In genomic region chr1:115595279-115596079, GRCh38 we compare ENCODE assay signal across 8 cellular contexts. TPM values are rescaled to one million over a fixed set of nuclear protein-coding genes. Genes with fewer than 3 reads are reported as not detected.
A peak's percentile ranks its signal among the peaks of the same experiment; 100 is the strongest.
DNase-seq lines count a peak whose midpoint lies in the region; ATAC-seq and TF ChIP-seq lines count a peak whose summit lies in the region.

No MANE protein-coding gene starts in this region.

- H3K9me3 ChIP-seq in Loucy (ENCODE audit: insufficient read depth, low read depth, low read length): no peaks in the 10 kb centered on the region; the same call in 1 of the 2 replicates
- no peaks in the 10 kb centered on the region for H3K9me3 ChIP-seq in ovary
- no peaks in the 10 kb centered on the region for H3K9me3 ChIP-seq in transverse colon

- peak overlapping the region; percentile 50 for H3K9ac ChIP-seq in Loucy (ENCODE audit: low read depth, low read length, poor library complexity, severe bottlenecking)

- TF ChIP-seq EP300 in ovary (IDR thresholded peaks at IDR 0.05) (no peak), transverse colon (IDR thresholded peaks at IDR 0.05; ENCODE audit: low read depth) (no peak)

- TF ChIP-seq CTCF in Loucy (conservative IDR thresholded peaks at IDR 0.05; ENCODE audit: low read length) (peak; percentile 98), foreskin keratinocyte (conservative IDR thresholded peaks at IDR 0.05) (peak; percentile 99), ovary (IDR thresholded peaks at IDR 0.05) (peak; percentile 76 to 80 (median 79)), transverse colon (IDR thresholded peaks at IDR 0.05) (peak; percentile 80 to 87 (median 84))

- DNase-seq in C1 segment of cervical spinal cord (lab: John Stamatoyannopoulos, UW): peak in 13 of 14 donors; percentile 10 to 77 (median 61)
- peak; percentile 85 for DNase-seq in RKO (ENCODE audit: low spot score)
- peak; percentile 19 for DNase-seq in activated T-helper 9 cell treated with anti-CD3 and anti-CD28 coated beads, Interleukin-2, amount 50 U/mL, for 16 hours (ENCODE audit: low read depth)
- peak; percentile 69 to 85 for DNase-seq in foreskin keratinocyte
- peak; percentile 78 to 90 (median 89) for DNase-seq in ovary
- DNase-seq in transverse colon: peak; percentile 79

- ATAC-seq in GM19395 (IDR thresholded peaks at IDR 0.05; ENCODE audit: unreplicated experiment) (peak; percentile 73), foreskin keratinocyte (peak; percentile 93)

- peak overlapping the region; percentile 7; the same call in 1 of the 2 replicates for H2AFZ ChIP-seq in Loucy (ENCODE audit: low read length)

- H3F3A ChIP-seq in Loucy (ENCODE audit: low read depth): no peaks in the 10 kb centered on the region

- no peaks in the 10 kb centered on the region for H4K20me1 ChIP-seq in Loucy (ENCODE audit: insufficient read depth, low read length, poor library complexity, severe bottlenecking)

- no peaks in the 10 kb centered on the region for H3K9me2 ChIP-seq in Loucy (replicated peaks; ENCODE audit: low read depth, low read length)

- intact Hi-C loops in ovary (cut with DNase I): loop anchor here (5.0 to 10.0 kb wide), 4 partner anchors 458 to 621 kb away; no protein-coding TSS in a partner anchor
- intact Hi-C loops in transverse colon (cut with DNase I; ENCODE audit: low total_unique reads): loop anchor here (5.0 to 10.0 kb wide), 2 partner anchors 458 to 621 kb away; no protein-coding TSS in a partner anchor

- H3K27me3 ChIP-seq in Loucy (ENCODE audit: insufficient read depth, low read length, poor library complexity, severe bottlenecking) (no peaks in the 10 kb centered on the region), foreskin keratinocyte (no peaks in the 10 kb centered on the region), ovary (no peaks in the 10 kb centered on the region), transverse colon (no peaks in the 10 kb centered on the region)

- in situ Hi-C loops in transverse colon (cut with MboI; ENCODE audit: low pct_ligation_motif_present in 1 of 4, low pct_unique_long_range_greater_than_20kb in 1 of 4, low sequenced_read_pairs in 3 of 4): loop anchor here (5.0 to 25.0 kb wide), 3 partner anchors 458 to 608 kb away; no protein-coding TSS in a partner anchor

- H3K4me3 ChIP-seq in Loucy (ENCODE audit: low read length, poor library complexity, severe bottlenecking) (no peak overlapping the region), ovary (no peak overlapping the region), transverse colon (no peak overlapping the region)

- H3K4me2 ChIP-seq in Loucy (ENCODE audit: low read depth, low read length, poor library complexity, severe bottlenecking): peak overlapping the region; percentile 6

- whole genome bisulfite sequencing in ovary, 3 donors: 56 to 57% (median 56%) methylated on average over 12 of the region's 12 CpGs
- 59% methylated on average over 12 of the region's 12 CpGs; no CpG with 5 or more reads in 1 of the 2 donors for WGBS in transverse colon (ENCODE audit: low coverage in 1 of 2), 2 donors

- TF ChIP-seq POLR2A in ovary (IDR thresholded peaks at IDR 0.05) (no peak), transverse colon (IDR thresholded peaks at IDR 0.05) (no peak)

- H3K36me3 ChIP-seq in Loucy (ENCODE audit: insufficient read depth, low read length): no peaks in the 10 kb centered on the region
- H3K36me3 ChIP-seq in ovary: no peaks in the 10 kb centered on the region
- H3K36me3 ChIP-seq in transverse colon: no peaks in the 10 kb centered on the region

- no peak overlapping the region for H3K27ac ChIP-seq in foreskin keratinocyte
- H3K27ac ChIP-seq in ovary: no peak overlapping the region
- no peak overlapping the region for H3K27ac ChIP-seq in transverse colon

- H3K4me1 ChIP-seq in Loucy (ENCODE audit: insufficient read depth, low read length, poor library complexity, severe bottlenecking) (peaks cover 30% of the 10 kb centered on the region), foreskin keratinocyte (no peaks in the 10 kb centered on the region), ovary (ENCODE audit: insufficient read depth) (no peaks in the 10 kb centered on the region), transverse colon (no peaks in the 10 kb centered on the region)

- H3K79me2 ChIP-seq in Loucy (ENCODE audit: insufficient read depth, low read length): no peaks in the 10 kb centered on the region

RNA-seq across cellular contexts. Expression of gene VANGL1, which starts 46.3 kb away (rescaled TPM):
- total RNA-seq in foreskin keratinocyte (29.6 and 30.0 TPM in 2 replicates), ovary (10 to 100 TPM in 2 of 7 donors, 1 to 10 TPM in 5; 1.8 to 10.2 (median 8.8) TPM), transverse colon (10 to 100 TPM in 3 of 4 donors, 1 to 10 TPM in 1; 5.6 to 26.9 (median 16.9) TPM)
- polyA plus RNA-seq in foreskin keratinocyte (6.3 and 7.7 TPM in 2 replicates), ovary (10 to 100 TPM in 1 of 2 donors, 1 to 10 TPM in 1; 2.9 to 11.0 TPM)

Comparison
In these comparisons a context has a peak if more than half of its experiments do, and no peak if none do; other contexts are left out.
1. DNase-seq: peak in every context shown above with its lines; median percentile 89 in ovary; 85 in RKO; 79 in transverse colon; 77 in foreskin keratinocyte; 61 in C1 segment of cervical spinal cord; 19 in activated T-helper 9 cell treated with anti-CD3 and anti-CD28 coated beads, Interleukin-2, amount 50 U/mL, for 16 hours.